27 cellular contexts compared by ENCODE assay signal in the genomic region with DNA sequence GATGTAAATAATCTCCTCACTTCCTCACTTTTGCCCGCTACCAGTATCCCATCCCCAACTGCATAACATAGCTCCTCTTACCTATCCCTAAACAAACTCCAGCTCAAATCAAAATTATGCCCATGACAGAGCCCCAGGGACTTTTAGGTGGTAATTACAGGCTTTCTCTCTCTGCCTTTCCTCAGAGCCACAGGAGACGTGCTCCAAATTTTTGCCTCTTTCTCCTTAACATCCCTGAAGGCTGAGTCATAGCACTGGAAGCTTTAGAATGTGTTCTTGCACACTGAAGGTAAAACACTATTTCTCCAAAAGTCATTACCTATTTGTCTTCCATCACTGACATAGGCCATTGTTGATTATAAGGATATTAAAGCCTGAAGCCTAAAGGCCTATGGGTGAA.
DNase-seq lines count a peak whose midpoint lies in the region; ATAC-seq, FAIRE-seq and TF ChIP-seq lines count a peak whose summit lies in the region.
"Had no signal": no experiment of that assay in that cellular context is flagged by ENCODE, and none has a peak within 500 bp of the region (broad histone marks: within the 10 kb centered on the region; RNA-seq: fewer than 3 reads in every experiment).

No MANE protein-coding gene starts in this region.

- no peaks in the 10 kb centered on the region for H3K27me3 ChIP-seq in astrocyte (ENCODE audit: insufficient read depth, low read length)
- H3K27me3 ChIP-seq: tibial nerve had no signal

- H3K79me2 ChIP-seq in astrocyte (ENCODE audit: insufficient read depth, low read length), result no peaks in the 10 kb centered on the region

- intact Hi-C loops in activated T-helper 2 cell treated with anti-CD3 and anti-CD28 coated beads, Interferon-gamma antibody, Interleukin-2, Interleukin-4, amounts not matched to agents 10 μg/mL and 5 μg/mL and 100 μg/mL, durations not matched to agents 14 hours and 24 hours and 36 hours (cut with micrococcal nuclease), result no loop called here

- no peak for TF ChIP-seq CTCF in astrocyte (IDR thresholded peaks at IDR 0.05; ENCODE audit: insufficient read depth, low read depth, low read length)
- TF ChIP-seq CTCF in mesothelial cell of epicardium (IDR thresholded peaks at IDR 0.05; ENCODE audit: unreplicated experiment), result no peak
- no peak for TF ChIP-seq CTCF in D721Med (IDR thresholded peaks at IDR 0.05; ENCODE audit: insufficient read depth, missing control alignments)

- no peaks in the 10 kb centered on the region for H3K4me1 ChIP-seq in astrocyte (ENCODE audit: insufficient read depth, low read length)
- H3K4me1 ChIP-seq: tibial nerve had no signal

- no peak overlapping the region for H2AFZ ChIP-seq in astrocyte (ENCODE audit: low read depth, low read length)

- no peaks in the 10 kb centered on the region for H3K9me3 ChIP-seq in astrocyte (ENCODE audit: insufficient read depth, low read depth, low read length)

- H3K36me3 ChIP-seq in astrocyte (ENCODE audit: insufficient read depth, low read length), result no peaks in the 10 kb centered on the region
- H3K36me3 ChIP-seq: tibial nerve had no signal

- H3K27me3 Mint-ChIP-seq in astrocyte (ENCODE audit: low read depth, unreplicated experiment) (no peaks in the 10 kb centered on the region), mesothelial cell of epicardium (ENCODE audit: low read depth) (no peaks in the 10 kb centered on the region)
- no peaks in the 10 kb centered on the region for H3K27me3 Mint-ChIP-seq in activated T-helper 2 cell treated with anti-CD3 and anti-CD28 coated beads, Interferon-gamma antibody, Interleukin-2, Interleukin-4, amounts not matched to agents 10 μg/mL and 5 μg/mL and 100 μg/mL, durations not matched to agents 14 hours and 24 hours and 36 hours (ENCODE audit: low read depth)

- no peak overlapping the region for H3K27ac ChIP-seq in astrocyte (ENCODE audit: low read depth, low read length)
- H3K27ac ChIP-seq: tibial nerve had no signal

- H4K20me1 ChIP-seq in astrocyte (ENCODE audit: insufficient read depth, low read length), result no peaks in the 10 kb centered on the region

- H3K4me3 ChIP-seq in astrocyte (ENCODE audit: insufficient read depth, low read depth, low read length), result no peak overlapping the region
- H3K4me3 ChIP-seq: tibial nerve had no signal

- H3K27ac Mint-ChIP-seq in astrocyte (ENCODE audit: unreplicated experiment) (peak overlapping the region; percentile 48), mesothelial cell of epicardium (peak overlapping the region; percentile 77)
- no peak overlapping the region for H3K27ac Mint-ChIP-seq in activated T-helper 2 cell treated with anti-CD3 and anti-CD28 coated beads, Interferon-gamma antibody, Interleukin-2, Interleukin-4, amounts not matched to agents 10 μg/mL and 5 μg/mL and 100 μg/mL, durations not matched to agents 14 hours and 24 hours and 36 hours
- H3K27ac Mint-ChIP-seq: activated CD8-positive, alpha-beta memory T cell treated with anti-CD3 and anti-CD28 coated beads, Interleukin-2, amount 10 ng/mL, durations not matched to agents 7 days and 5 days; effector memory CD8-positive, alpha-beta T cell; natural killer cell; T-helper 1 cell treated with Interleukin-12 subunit alpha and Interleukin-12 subunit beta and Interleukin-4 antibody, amounts not matched to agents 30 μg/mL and 1 μg/mL, for 36 hours had no signal

- no peak overlapping the region for H3K4me2 ChIP-seq in astrocyte (ENCODE audit: low read length)

- H3K9me3 Mint-ChIP-seq in astrocyte (ENCODE audit: unreplicated experiment), result peaks cover 12% of the 10 kb centered on the region
- peaks cover 11% of the 10 kb centered on the region for H3K9me3 Mint-ChIP-seq in mesothelial cell of epicardium
- no peaks in the 10 kb centered on the region for H3K9me3 Mint-ChIP-seq in activated T-helper 2 cell treated with anti-CD3 and anti-CD28 coated beads, Interferon-gamma antibody, Interleukin-2, Interleukin-4, amounts not matched to agents 10 μg/mL and 5 μg/mL and 100 μg/mL, durations not matched to agents 14 hours and 24 hours and 36 hours
- H3K9me3 Mint-ChIP-seq: T-helper 1 cell treated with Interleukin-12 subunit alpha and Interleukin-12 subunit beta and Interleukin-4 antibody, amounts not matched to agents 30 μg/mL and 1 μg/mL, for 36 hours had no signal

- H3K4me1 Mint-ChIP-seq in astrocyte (ENCODE audit: low read depth, unreplicated experiment) (peaks cover 42% of the 10 kb centered on the region), mesothelial cell of epicardium (peaks cover 21% of the 10 kb centered on the region)
- no peaks in the 10 kb centered on the region for H3K4me1 Mint-ChIP-seq in activated T-helper 2 cell treated with anti-CD3 and anti-CD28 coated beads, Interferon-gamma antibody, Interleukin-2, Interleukin-4, amounts not matched to agents 10 μg/mL and 5 μg/mL and 100 μg/mL, durations not matched to agents 14 hours and 24 hours and 36 hours (ENCODE audit: low read depth)
- H3K4me1 Mint-ChIP-seq: activated CD8-positive, alpha-beta memory T cell treated with anti-CD3 and anti-CD28 coated beads, Interleukin-2, amount 10 ng/mL, durations not matched to agents 7 days and 5 days; natural killer cell had no signal

- H3K9ac ChIP-seq in astrocyte (ENCODE audit: low read length), result no peak overlapping the region

- no peak for ATAC-seq in HG02759 (IDR thresholded peaks at IDR 0.05; ENCODE audit: unreplicated experiment)
- ATAC-seq: activated CD4-positive, CD25-positive, alpha-beta regulatory T cell treated with anti-CD3 and anti-CD28 coated beads, Interleukin-2, amount 50 U/mL, for 24 hours; activated CD8-positive, alpha-beta memory T cell treated with anti-CD3 and anti-CD28 coated beads, Interleukin-2, amount 10 ng/mL, durations not matched to agents 7 days and 5 days; effector memory CD8-positive, alpha-beta T cell; natural killer cell had no signal

- DNase-seq in Daoy (ENCODE audit: low read depth) (peak; percentile 38), NCI-H226 (peak; percentile 45), astrocyte (ENCODE audit: low read depth) (peak; percentile 22), mesothelial cell of epicardium (ENCODE audit: low spot score in 2 of 2, unreplicated experiment in 2 of 2) (no peak), D721Med (ENCODE audit: insufficient read length, low spot score) (no peak), hepatic stellate cell (ENCODE audit: low spot score) (no peak)
- no peak for DNase-seq in activated T-helper 2 cell treated with anti-CD3 and anti-CD28 coated beads, Interferon-gamma antibody, Interleukin-2, Interleukin-4, amounts not matched to agents 10 μg/mL and 5 μg/mL and 100 μg/mL, durations not matched to agents 14 hours and 24 hours and 36 hours (ENCODE audit: low spot score)
- DNase-seq: activated CD4-positive, alpha-beta T cell treated with anti-CD3 and anti-CD28 coated beads, Interleukin-2, amount 50 U/mL, for 4 hours; activated CD8-positive, alpha-beta memory T cell treated with anti-CD3 and anti-CD28 coated beads, Interleukin-2, amount 10 ng/mL, durations not matched to agents 7 days and 5 days; activated T-cell treated with anti-CD3 and anti-CD28 coated beads, Interleukin-2, amount 50 U/mL, for 48 hours; caudate nucleus; cortex of kidney; effector memory CD8-positive, alpha-beta T cell; erythroblast; GDM1; natural killer cell; NCI-H1092 treated with DMSO at 0.1 percent for 48 hours; NCI-H2029 treated with DMSO at 0.1 percent for 48 hours; NCI-H345; occipital lobe; RPMI8226; stimulated activated CD4-positive, alpha-beta T cell treated with anti-CD3 and anti-CD28 coated beads, Interleukin-4, amount 100 ng/mL, for 24 hours had no signal

- H3K36me3 Mint-ChIP-seq in astrocyte (ENCODE audit: low read depth, unreplicated experiment) (peaks cover 3% of the 10 kb centered on the region), mesothelial cell of epicardium (peaks cover 3% of the 10 kb centered on the region)
- no peaks in the 10 kb centered on the region for H3K36me3 Mint-ChIP-seq in activated T-helper 2 cell treated with anti-CD3 and anti-CD28 coated beads, Interferon-gamma antibody, Interleukin-2, Interleukin-4, amounts not matched to agents 10 μg/mL and 5 μg/mL and 100 μg/mL, durations not matched to agents 14 hours and 24 hours and 36 hours (ENCODE audit: low read depth)
- H3K36me3 Mint-ChIP-seq: activated CD8-positive, alpha-beta memory T cell treated with anti-CD3 and anti-CD28 coated beads, Interleukin-2, amount 10 ng/mL, durations not matched to agents 7 days and 5 days; natural killer cell had no signal

- H3K4me3 Mint-ChIP-seq in astrocyte (ENCODE audit: unreplicated experiment), result no peak overlapping the region
- no peak overlapping the region for H3K4me3 Mint-ChIP-seq in mesothelial cell of epicardium
- no peak overlapping the region for H3K4me3 Mint-ChIP-seq in activated T-helper 2 cell treated with anti-CD3 and anti-CD28 coated beads, Interferon-gamma antibody, Interleukin-2, Interleukin-4, amounts not matched to agents 10 μg/mL and 5 μg/mL and 100 μg/mL, durations not matched to agents 14 hours and 24 hours and 36 hours (ENCODE audit: low read depth)
- H3K4me3 Mint-ChIP-seq: activated CD8-positive, alpha-beta memory T cell treated with anti-CD3 and anti-CD28 coated beads, Interleukin-2, amount 10 ng/mL, durations not matched to agents 7 days and 5 days; effector memory CD8-positive, alpha-beta T cell; natural killer cell; T-helper 1 cell treated with Interleukin-12 subunit alpha and Interleukin-12 subunit beta and Interleukin-4 antibody, amounts not matched to agents 30 μg/mL and 1 μg/mL, for 36 hours had no signal

- FAIRE-seq in astrocyte (lab: Jason Lieb, UNC) (no peak), D721Med (lab: Jason Lieb, UNC) (no peak)
- FAIRE-seq: TTC549 had no signal

Comparison
In these comparisons a context has a peak if more than half of its experiments do, and no peak if none do; other contexts are left out.
1. DNase-seq: peak in Daoy (single experiment), NCI-H226 (single experiment) and astrocyte (single experiment); none in mesothelial cell of epicardium (0 of 2), D721Med (single experiment), hepatic stellate cell (single experiment) and activated T-helper 2 cell treated with anti-CD3 and anti-CD28 coated beads, Interferon-gamma antibody, Interleukin-2, Interleukin-4, amounts not matched to agents 10 μg/mL and 5 μg/mL and 100 μg/mL, durations not matched to agents 14 hours and 24 hours and 36 hours (single experiment).